In the genomic region with DNA sequence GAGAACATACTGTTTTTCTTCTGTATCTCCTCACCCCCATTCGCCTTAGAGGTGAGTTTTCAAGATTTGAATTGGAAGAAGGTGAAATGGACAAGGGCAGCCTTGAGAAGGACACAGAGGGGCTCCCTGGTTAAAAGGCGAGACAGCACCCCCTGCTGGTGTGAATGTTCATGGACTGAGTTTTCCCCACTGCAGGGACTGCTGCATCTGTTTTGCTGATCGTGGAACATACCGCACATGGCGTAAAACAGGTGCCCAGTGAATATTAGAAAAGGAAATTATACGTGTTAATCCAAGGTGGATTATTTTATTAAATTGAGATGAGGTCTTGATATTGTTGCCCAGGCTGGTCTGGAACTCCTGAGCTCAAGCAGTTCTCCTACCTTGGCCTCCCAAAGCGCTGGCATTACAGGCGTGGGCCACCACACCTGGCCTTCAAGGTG, we compare ENCODE assay signal across 8 cellular contexts. TPM values are rescaled to one million over a fixed set of nuclear protein-coding genes. Genes with fewer than 3 reads are reported as not detected.
DNase-seq lines count a peak whose midpoint lies in the region; ATAC-seq and TF ChIP-seq lines count a peak whose summit lies in the region.

No MANE protein-coding gene starts in this region.

- H3K27me3 ChIP-seq in right lobe of liver, result no peaks in the 10 kb centered on the region

- TF ChIP-seq CTCF in choroid plexus epithelial cell (conservative IDR thresholded peaks at IDR 0.05; ENCODE audit: low read depth, low read length) (peak; percentile 87), right lobe of liver (IDR thresholded peaks at IDR 0.05) (peak; percentile 72 to 88 (median 84))

- peak; percentile 77 for DNase-seq in activated gamma-delta T cell treated with Interleukin-2 at 50 U/mL for 16 hours
- no peak for DNase-seq in activated gamma-delta T cell (lab: John Stamatoyannopoulos, UW)
- DNase-seq in NCI-H226, result peak; percentile 10
- DNase-seq in activated CD4-positive, alpha-beta T cell treated with anti-CD3 and anti-CD28 coated beads for 48 hours, result peak; percentile 84
- peak; percentile 86 for DNase-seq in choroid plexus epithelial cell (ENCODE audit: low read depth)
- peak; percentile 50 to 75 (median 71) for DNase-seq in right lobe of liver
- peak; percentile 56 to 64 (median 59) for DNase-seq in stimulated activated CD4-positive, alpha-beta T cell treated with anti-CD3 and anti-CD28 coated beads, TNF-alpha, amount 100 ng/mL, for 4 hours (ENCODE audit: low read depth in 3 of 3)
- no peak for DNase-seq in SHP77 (lab: John Stamatoyannopoulos, UW)

- H3K36me3 ChIP-seq in right lobe of liver, result peaks cover 0 to 6% (median 0%) of the 10 kb centered on the region in 4 donors

- H3K4me1 ChIP-seq in right lobe of liver, result no peaks in the 10 kb centered on the region

- H3K9me3 ChIP-seq in right lobe of liver, result no peaks in the 10 kb centered on the region

- no peak for TF ChIP-seq POLR2A in right lobe of liver (IDR thresholded peaks at IDR 0.05)

- 41% methylated on average over 7 of the region's 8 CpGs for WGBS in right lobe of liver (ENCODE audit: insufficient coverage, low coverage, low lambda C conversion rate, missing lambda C conversion rate)

- intact Hi-C loops in right lobe of liver (cut with DNase I), result no loop called here

- H3K27ac ChIP-seq in right lobe of liver, result no peak overlapping the region

- ATAC-seq in right lobe of liver, result peak; percentile 87 to 94 (median 90)

- H3K4me3 ChIP-seq in choroid plexus epithelial cell (ENCODE audit: low read depth, low read length), result no peak overlapping the region
- no peak overlapping the region for H3K4me3 ChIP-seq in right lobe of liver

RNA-seq across cellular contexts. Expression of a gene that starts 54.5 kb away (rescaled TPM):
- total RNA-seq in right lobe of liver, result 10 to 100 TPM in 1 of 6 experiments, 1 to 10 TPM in 5; 3.6 to 10.2 (median 6.9) TPM

Comparison
In these comparisons a context has a peak if more than half of its experiments do, and no peak if none do; other contexts are left out.
1. DNase-seq: peak in activated gamma-delta T cell treated with Interleukin-2 at 50 U/mL for 16 hours (single experiment), NCI-H226 (single experiment), activated CD4-positive, alpha-beta T cell treated with anti-CD3 and anti-CD28 coated beads for 48 hours (single experiment), choroid plexus epithelial cell (single experiment), right lobe of liver (3 of 3) and stimulated activated CD4-positive, alpha-beta T cell treated with anti-CD3 and anti-CD28 coated beads, TNF-alpha, amount 100 ng/mL, for 4 hours (3 of 3); none in activated gamma-delta T cell (single experiment) and SHP77 (0 of 2).